In the genomic region with DNA sequence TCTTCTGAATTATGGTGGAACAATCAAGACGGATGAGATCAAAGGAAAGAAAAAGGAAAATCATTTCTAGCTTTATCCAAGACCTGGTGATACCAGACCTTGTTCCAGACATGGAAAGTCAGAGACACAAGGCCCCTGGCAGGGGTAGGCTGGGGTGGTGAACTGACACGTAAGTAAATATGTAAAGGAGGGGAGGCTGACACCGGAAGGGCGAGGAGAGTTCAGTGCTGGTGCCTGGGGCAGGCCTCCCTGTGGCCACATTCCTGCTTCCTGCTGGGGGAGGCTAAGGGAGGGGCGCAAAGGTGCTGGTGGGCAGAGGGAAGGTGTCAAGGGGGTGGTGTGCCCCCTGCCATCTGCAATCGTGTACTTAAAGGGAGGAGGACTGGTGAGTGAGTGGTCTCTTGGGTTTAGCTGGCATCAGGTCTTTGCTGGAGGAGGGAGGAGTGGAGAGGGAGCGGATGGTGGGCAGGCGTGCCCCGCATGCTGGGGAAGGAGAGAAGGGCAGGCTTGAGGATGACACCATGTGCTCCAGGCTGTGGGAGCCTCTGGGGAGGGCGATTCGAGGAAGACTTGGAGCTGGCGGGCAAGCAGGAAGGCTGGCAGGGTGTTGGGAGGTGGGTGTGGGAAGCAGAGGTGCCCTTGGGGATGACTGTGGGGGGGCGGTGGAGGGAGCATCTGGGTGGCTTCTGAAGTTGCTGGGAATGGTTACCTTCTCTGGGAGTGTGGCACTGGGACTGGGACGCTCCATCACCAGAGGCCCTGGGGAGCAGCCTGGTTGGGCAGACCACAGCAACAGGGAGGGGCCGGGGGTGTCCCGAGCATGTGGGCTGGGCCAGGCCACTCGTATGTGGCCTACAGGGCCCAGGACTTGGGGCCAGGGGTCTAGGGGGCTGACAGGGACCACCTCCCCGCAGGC, we compare ENCODE assay signal across 8 cellular contexts. TPM values are rescaled to one million over a fixed set of nuclear protein-coding genes. Genes with fewer than 3 reads are reported as not detected.
DNase-seq lines count a peak whose midpoint lies in the region; ATAC-seq, FAIRE-seq and TF ChIP-seq lines count a peak whose summit lies in the region.

No MANE protein-coding gene starts in this region.

- intact Hi-C loops in pancreas (cut with DNase I), result no loop called here

- H3K9me3 ChIP-seq in endocrine pancreas (ENCODE audit: control insufficient read depth, low read length), result no peaks in the 10 kb centered on the region
- no peaks in the 10 kb centered on the region for H3K9me3 ChIP-seq in pancreas

- H3K27me3 ChIP-seq in endocrine pancreas (ENCODE audit: control insufficient read depth, insufficient read depth, low read length) (no peaks in the 10 kb centered on the region), pancreas (no peaks in the 10 kb centered on the region)

- H3K4me3 ChIP-seq in endocrine pancreas (ENCODE audit: control insufficient read depth, insufficient read depth, low read length) (no peak overlapping the region), pancreas (no peak overlapping the region)

- H3K4me1 ChIP-seq in endocrine pancreas (ENCODE audit: control insufficient read depth, insufficient read depth, low read length) (no peaks in the 10 kb centered on the region), pancreas (no peaks in the 10 kb centered on the region)

- peak overlapping the region; percentile 35 to 72 (median 57) for H3K27ac ChIP-seq in pancreas

- POLR2A ChIA-PET in HEK293T (lab: Yijun Ruan, JAX), result interaction anchor here (0.6 kb wide), 1 partner anchor 58 kb away, joined by 3 read pairs; no protein-coding TSS in a partner anchor

- H3K36me3 ChIP-seq in endocrine pancreas (ENCODE audit: control insufficient read depth, insufficient read depth, low read length) (no peaks in the 10 kb centered on the region), pancreas (no peaks in the 10 kb centered on the region)

- FAIRE-seq in pancreas (lab: Jason Lieb, UNC), result no peak

- CTCF ChIA-PET in HEK293T (lab: Yijun Ruan, JAX), result interaction anchor here (0.6 kb wide), 1 partner anchor 45 kb away, joined by 3 read pairs; no protein-coding TSS in a partner anchor

- peak overlapping the region; percentile 32 for H3K9ac ChIP-seq in endocrine pancreas (ENCODE audit: control insufficient read depth, insufficient read depth, low read length)

- WGBS in pancreas, 2 donors, result 83 to 86% methylated on average over 18 of the region's 18 CpGs

- ATAC-seq in GM18861 (IDR thresholded peaks at IDR 0.05; ENCODE audit: unreplicated experiment), result peak; percentile 55
- peak; percentile 38 for ATAC-seq in HG02970 (IDR thresholded peaks at IDR 0.05; ENCODE audit: low FRiP score, unreplicated experiment)
- peak; percentile 31 to 51 (median 47) for ATAC-seq in pancreas

- no peak for TF ChIP-seq CTCF in pancreas (IDR thresholded peaks at IDR 0.05)

- peak; percentile 27 for DNase-seq in activated CD4-positive, alpha-beta T cell treated with anti-CD3 and anti-CD28 coated beads for 1 hour
- DNase-seq in pancreas, result no peak
- no peak for DNase-seq in 8988T
- no peak for DNase-seq in NCI-H2081 (lab: John Stamatoyannopoulos, UW)
- DNase-seq in HEK293T (ENCODE audit: extremely low spot score), result no peak

TF ChIP-seq in HEK293T, 16 proteins besides CTCF, POLR2A, EP300 and RAD21:
- no peak for TF ChIP-seq SUZ12 (IDR thresholded peaks at IDR 0.05)
- TF ChIP-seq TARDBP (IDR thresholded peaks at IDR 0.05), result no peak
- no peak for TF ChIP-seq FOXM1 (IDR thresholded peaks at IDR 0.05; ENCODE audit: borderline replicate concordance)
- TF ChIP-seq LEF1 (IDR thresholded peaks at IDR 0.05; ENCODE audit: borderline replicate concordance), result no peak
- no peak for TF ChIP-seq FOXA1 (IDR thresholded peaks at IDR 0.05)
- no peak for TF ChIP-seq HDGF (IDR thresholded peaks at IDR 0.05; ENCODE audit: borderline replicate concordance)
- no peak for TF ChIP-seq BHLHE40 (IDR thresholded peaks at IDR 0.05; ENCODE audit: borderline replicate concordance)
- TF ChIP-seq ZNF384 (IDR thresholded peaks at IDR 0.05), result no peak
- no peak for TF ChIP-seq CTBP1 (IDR thresholded peaks at IDR 0.05; ENCODE audit: borderline replicate concordance)
- TF ChIP-seq SP1 (IDR thresholded peaks at IDR 0.05), result no peak
- TF ChIP-seq ARNT (IDR thresholded peaks at IDR 0.05), result no peak
- no peak for TF ChIP-seq L3MBTL2 (conservative IDR thresholded peaks at IDR 0.05)
- no peak for TF ChIP-seq ELF4 (IDR thresholded peaks at IDR 0.05)
- TF ChIP-seq NFRKB (IDR thresholded peaks at IDR 0.05), result no peak

RNA-seq across cellular contexts. Expression of gene AFAP1, which starts 30.6 kb away (rescaled TPM):
- total RNA-seq in pancreas, result 10 to 100 TPM in 2 of 6 donors, 1 to 10 TPM in 4; 4.7 to 15.9 (median 6.9) TPM
- 1 to 10 TPM; 3.2 to 4.0 TPM for polyA plus RNA-seq in pancreas
